ENCODE assay signal across 13 cellular contexts in genomic region chr20:10357061-10357708, GRCh38.
DNase-seq lines count a peak whose midpoint lies in the region; ATAC-seq lines count a peak whose summit lies in the region.
"Had no signal": no experiment of that assay in that cellular context is flagged by ENCODE, and none has a peak within 500 bp of the region (broad histone marks: within the 10 kb centered on the region; RNA-seq: fewer than 3 reads in every experiment).

No MANE protein-coding gene starts in this region.

- peaks cover 12% of the 10 kb centered on the region for H3K4me1 Mint-ChIP-seq in activated T-helper 17 cell treated with anti-CD3 and anti-CD28 coated beads, Interleukin-2, amount 50 U/mL, for 72 hours
- peaks cover 12 to 13% of the 10 kb centered on the region in 2 donors for H3K4me1 Mint-ChIP-seq in immature natural killer cell

- ATAC-seq in activated T-helper 17 cell treated with anti-CD3 and anti-CD28 coated beads, Interleukin-2, amount 50 U/mL, for 72 hours (replicated peaks) = peak; percentile 37
- ATAC-seq in HG03097 (IDR thresholded peaks at IDR 0.05; ENCODE audit: low FRiP score, unreplicated experiment) (no peak), HG03520 (IDR thresholded peaks at IDR 0.05; ENCODE audit: unreplicated experiment) (no peak)
- ATAC-seq: K562 had no signal

- no peaks in the 10 kb centered on the region for H3K27me3 Mint-ChIP-seq in activated T-helper 17 cell treated with anti-CD3 and anti-CD28 coated beads, Interleukin-2, amount 50 U/mL, for 72 hours
- peaks cover 0 to 5% (median 0%) of the 10 kb centered on the region in 3 donors for H3K27me3 Mint-ChIP-seq in immature natural killer cell (ENCODE audit: low read depth in 3 of 3)

- no peak overlapping the region for H3K27ac Mint-ChIP-seq in activated T-helper 17 cell treated with anti-CD3 and anti-CD28 coated beads, Interleukin-2, amount 50 U/mL, for 72 hours
- H3K27ac Mint-ChIP-seq in immature natural killer cell = peak overlapping the region in 4 of 6 donors; percentile 12 to 85 (median 50)

- H3K9me3 Mint-ChIP-seq in activated T-helper 17 cell treated with anti-CD3 and anti-CD28 coated beads, Interleukin-2, amount 50 U/mL, for 72 hours = no peaks in the 10 kb centered on the region
- no peaks in the 10 kb centered on the region for H3K9me3 Mint-ChIP-seq in immature natural killer cell

- H3K4me3 Mint-ChIP-seq in activated T-helper 17 cell treated with anti-CD3 and anti-CD28 coated beads, Interleukin-2, amount 50 U/mL, for 72 hours = no peak overlapping the region
- no peak overlapping the region for H3K4me3 Mint-ChIP-seq in immature natural killer cell

- DNase-seq in HK-2 (ENCODE audit: unreplicated experiment) (peak; percentile 31), immature natural killer cell (no peak), pulmonary artery endothelial cell (ENCODE audit: low read depth, low spot score) (peak; percentile 65), DMS114 treated with DMSO at 0.1 percent for 48 hours (lab: John Stamatoyannopoulos, UW; ENCODE audit: unreplicated experiment) (no peak)
- DNase-seq: Caco-2, NCI-H1436, NCI-H2029 treated with DMSO at 0.1 percent for 48 hours, NCI-H510A, Right ventricle myocardium superior had no signal

- no peaks in the 10 kb centered on the region for H3K36me3 Mint-ChIP-seq in activated T-helper 17 cell treated with anti-CD3 and anti-CD28 coated beads, Interleukin-2, amount 50 U/mL, for 72 hours (ENCODE audit: low read depth)
- no peaks in the 10 kb centered on the region for H3K36me3 Mint-ChIP-seq in immature natural killer cell

Comparison
In these comparisons a context has a peak if more than half of its experiments do, and no peak if none do; other contexts are left out.
1. DNase-seq: peak in HK-2 (single experiment) and pulmonary artery endothelial cell (single experiment); none in immature natural killer cell (0 of 3) and DMS114 treated with DMSO at 0.1 percent for 48 hours (single experiment).